ENCODE assay signal across 1 cellular context in the genomic region with DNA sequence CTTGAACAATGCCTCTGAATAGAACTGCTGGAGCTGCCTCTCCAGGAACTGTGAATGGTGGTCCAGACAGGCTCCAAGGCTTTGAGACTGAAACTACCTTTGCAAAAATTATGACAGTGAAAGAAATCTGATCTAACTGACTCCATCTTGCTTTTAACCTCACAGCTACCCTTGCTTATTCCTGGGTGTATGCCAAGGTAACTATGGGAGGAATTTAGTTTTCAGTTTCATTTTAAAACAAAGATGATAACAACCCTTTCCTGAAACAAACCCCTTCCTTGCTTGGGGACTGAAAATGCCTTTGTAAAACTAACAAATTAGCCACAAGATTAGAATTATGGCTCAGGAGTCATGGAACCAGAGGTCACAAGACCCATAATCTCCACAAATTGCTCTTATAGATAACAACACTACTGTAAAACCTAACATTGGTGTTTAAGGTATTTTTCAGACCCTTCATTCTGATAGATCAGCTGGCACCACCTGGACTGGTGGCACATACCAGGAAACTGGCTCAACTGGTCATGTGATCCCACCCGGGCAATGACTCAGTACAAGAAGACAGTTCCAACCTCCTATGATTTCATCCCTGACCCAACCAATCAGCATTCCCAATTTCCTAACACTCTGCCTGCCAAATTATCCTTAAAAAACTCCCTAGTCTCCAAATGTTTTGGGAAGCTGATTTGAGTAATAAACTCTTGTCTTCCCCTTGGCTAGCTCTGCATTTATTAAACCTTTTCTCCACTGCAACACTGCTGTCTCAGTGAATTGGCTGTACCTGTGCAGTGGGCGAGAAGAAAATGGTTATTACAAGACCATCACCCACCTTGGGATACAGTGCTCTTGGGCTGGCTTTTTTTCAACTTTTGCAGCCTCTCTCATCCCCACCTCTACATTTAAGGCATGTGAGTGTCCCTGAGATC.
TF ChIP-seq lines count a peak whose summit lies in the region.

No MANE protein-coding gene starts in this region.

TF ChIP-seq in H1, 55 proteins besides CTCF, POLR2A, EP300 and RAD21 (continued from another document):
- TF ChIP-seq ATF3 (IDR thresholded peaks at IDR 0.05; ENCODE audit: insufficient read depth, low read depth, low read length) (no peak), YY1 (IDR thresholded peaks at IDR 0.05; ENCODE audit: low read depth, low read length) (no peak)
